Comparison of ENCODE assay signal across 14 cellular contexts in the genomic region with DNA sequence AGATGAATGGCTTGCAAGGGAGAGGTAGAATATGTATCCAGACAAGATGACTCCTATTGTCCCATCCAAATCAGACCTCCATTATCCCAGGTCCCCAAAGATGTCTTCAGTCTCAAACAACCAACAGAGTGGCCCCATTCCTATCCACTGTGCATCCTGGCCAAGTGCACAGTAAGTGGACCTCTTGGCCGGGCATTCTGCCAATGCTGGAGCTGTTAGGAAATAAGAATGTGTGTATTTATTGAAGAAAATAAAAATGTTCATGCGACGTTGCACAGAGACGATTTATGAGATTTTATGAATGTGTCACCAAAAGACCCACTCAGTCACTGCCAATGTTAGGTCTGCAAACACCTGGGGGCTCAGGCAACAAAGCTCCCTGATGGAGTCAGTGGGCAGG.
DNase-seq lines count a peak whose midpoint lies in the region; ATAC-seq and TF ChIP-seq lines count a peak whose summit lies in the region.
"Had no signal": no experiment of that assay in that cellular context is flagged by ENCODE, and none has a peak within 500 bp of the region (broad histone marks: within the 10 kb centered on the region; RNA-seq: fewer than 3 reads in every experiment).

No MANE protein-coding gene starts in this region.

- no peak for TF ChIP-seq CTCF in RWPE2 (IDR thresholded peaks at IDR 0.05; ENCODE audit: poor library complexity, severe bottlenecking)
- TF ChIP-seq CTCF in sigmoid colon (IDR thresholded peaks at IDR 0.05): no peak

- H3K36me3 ChIP-seq in RWPE2 (ENCODE audit: low read depth) (no peaks in the 10 kb centered on the region), sigmoid colon (no peaks in the 10 kb centered on the region)

- H3K9me3 ChIP-seq in RWPE2 (ENCODE audit: severe bottlenecking) (no peaks in the 10 kb centered on the region), sigmoid colon (no peaks in the 10 kb centered on the region)

- TF ChIP-seq EP300 in sigmoid colon (IDR thresholded peaks at IDR 0.05): no peak

- TF ChIP-seq POLR2A in sigmoid colon (IDR thresholded peaks at IDR 0.05): no peak

- intact Hi-C loops in Right ventricle myocardium superior (cut with DNase I) (no loop called here), sigmoid colon (cut with DNase I) (no loop called here)

- H3K4me3 ChIP-seq in RWPE2 (ENCODE audit: severe bottlenecking) (no peak overlapping the region), sigmoid colon (no peak overlapping the region)

- ATAC-seq in RWPE2 (ENCODE audit: low read depth) (peak; percentile 38), Right ventricle myocardium superior (ENCODE audit: poor library complexity) (peak; percentile 62), esophagus mucosa (no peak)
- ATAC-seq: activated CD4-positive, CD25-positive, alpha-beta regulatory T cell treated with anti-CD3 and anti-CD28 coated beads, Interleukin-2, amount 50 U/mL, for 24 hours; stimulated activated naive B cell treated with anti-CD40 and anti-IgM and Interleukin-4, amounts not matched to agents 10 μg/mL and 1 μg/mL and 100 μg/mL, for 72 hours had no signal

- 10 to 34% methylated on average over 4 of the region's 4 CpGs for WGBS in sigmoid colon, 2 donors

- H3K27ac ChIP-seq in RWPE2 (ENCODE audit: poor library complexity, severe bottlenecking) (peak overlapping the region; percentile 58), sigmoid colon (no peak overlapping the region)

- H3K4me1 ChIP-seq in RWPE2 (ENCODE audit: insufficient read depth, poor library complexity, severe bottlenecking): peaks cover 40% of the 10 kb centered on the region
- peaks cover 0 to 5% (median 0%) of the 10 kb centered on the region in 4 donors for H3K4me1 ChIP-seq in sigmoid colon

- no peaks in the 10 kb centered on the region for H3K27me3 ChIP-seq in RWPE2 (ENCODE audit: insufficient read depth, poor library complexity, severe bottlenecking)
- no peaks in the 10 kb centered on the region for H3K27me3 ChIP-seq in sigmoid colon

- DNase-seq in EL (peak; percentile 76), RWPE2 (ENCODE audit: low spot score) (peak; percentile 94), Right ventricle myocardium superior (peak; percentile 82), sigmoid colon (peak; percentile 82), ureter (ENCODE audit: low spot score) (no peak), SK-N-DZ (ENCODE audit: low spot score) (no peak), NCI-H526 (lab: John Stamatoyannopoulos, UW) (no peak)
- DNase-seq: CD4-positive, alpha-beta memory T cell; kidney glomerular epithelial cell; NCI-H1092 treated with DMSO at 0.1 percent for 48 hours; NK-92 treated with Interleukin-12 subunit alpha and Interleukin-12 subunit beta, amount 100 ng/mL, for 24 hours; stimulated activated naive B cell treated with anti-CD40 and anti-IgM and Interleukin-4, amounts not matched to agents 10 μg/mL and 1 μg/mL and 100 μg/mL, for 72 hours had no signal

Comparison
In these comparisons a context has a peak if more than half of its experiments do, and no peak if none do; other contexts are left out.
1. DNase-seq: peak in EL (single experiment), RWPE2 (single experiment), Right ventricle myocardium superior (single experiment) and sigmoid colon (single experiment); none in ureter (single experiment), SK-N-DZ (single experiment) and NCI-H526 (0 of 2).